12 cellular contexts compared by ENCODE assay signal in the genomic region with DNA sequence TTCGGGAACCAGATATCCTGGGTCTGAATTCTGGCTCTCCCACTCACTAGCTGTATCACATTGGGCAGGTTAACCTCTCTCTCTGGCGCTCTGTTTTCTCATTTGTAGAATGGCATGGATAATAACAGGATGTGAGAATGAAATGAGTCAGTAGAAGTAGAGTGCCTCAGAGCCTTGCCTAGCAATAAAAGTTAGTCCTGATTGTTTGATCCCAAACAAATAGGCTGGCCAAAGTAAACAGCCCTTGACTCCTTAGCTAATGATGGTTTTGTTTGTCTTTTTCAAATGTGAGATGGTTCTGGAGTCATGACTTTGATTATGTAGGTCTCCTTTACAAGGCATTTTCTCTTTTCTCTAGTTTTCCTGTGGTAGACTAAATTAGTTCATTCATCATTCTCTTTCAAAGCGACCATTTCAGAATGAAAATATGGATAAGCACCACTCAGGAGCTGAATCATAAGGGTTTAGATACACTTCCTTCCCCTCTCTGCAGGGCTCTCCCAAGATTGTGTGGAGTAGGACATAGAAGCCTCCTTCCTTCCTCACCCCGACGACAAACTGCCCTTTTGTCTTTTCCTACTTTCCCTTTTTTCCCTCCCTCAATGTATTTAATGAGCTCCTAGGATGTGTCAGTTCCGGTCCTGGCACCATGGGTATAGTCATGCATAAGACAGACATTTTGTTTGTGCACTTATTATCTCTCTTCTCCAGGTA. TPM values are rescaled to one million over a fixed set of nuclear protein-coding genes. Genes with fewer than 3 reads are reported as not detected.
DNase-seq lines count a peak whose midpoint lies in the region; ATAC-seq and TF ChIP-seq lines count a peak whose summit lies in the region.
"Had no signal": no experiment of that assay in that cellular context is flagged by ENCODE, and none has a peak within 500 bp of the region (broad histone marks: within the 10 kb centered on the region; RNA-seq: fewer than 3 reads in every experiment).

No MANE protein-coding gene starts in this region.

- peaks cover 0 to 60% of the 10 kb centered on the region in 2 donors for H3K36me3 ChIP-seq in left lung

- H3K36me3 Mint-ChIP-seq in activated T-helper 2 cell treated with anti-CD3 and anti-CD28 coated beads, Interferon-gamma antibody, Interleukin-2, Interleukin-4, amounts not matched to agents 10 μg/mL and 5 μg/mL and 100 μg/mL, durations not matched to agents 14 hours and 24 hours and 36 hours (ENCODE audit: low read depth): peaks cover 81% of the 10 kb centered on the region

- H3K27ac ChIP-seq in left lung: peak overlapping the region in 1 of 2 donors; percentile 72
- no peak overlapping the region for H3K27ac ChIP-seq in caudate nucleus (ENCODE audit: low read depth, low read length)

- H3K4me3 ChIP-seq in left lung: no peak overlapping the region

- DNase-seq in DMS153 (lab: John Stamatoyannopoulos, UW): peak; percentile 94
- peak; percentile 12 for DNase-seq in NCI-H2029 (lab: John Stamatoyannopoulos, UW)
- DNase-seq in activated T-helper 2 cell treated with anti-CD3 and anti-CD28 coated beads, Interferon-gamma antibody, Interleukin-2, Interleukin-4, amounts not matched to agents 10 μg/mL and 5 μg/mL and 100 μg/mL, durations not matched to agents 14 hours and 24 hours and 36 hours (ENCODE audit: low spot score): no peak
- DNase-seq in left lung: no peak
- no peak for DNase-seq in stimulated activated CD4-positive, alpha-beta T cell treated with anti-CD3 and anti-CD28 coated beads, Interleukin-15, amount 100 ng/mL, for 24 hours
- no peak for DNase-seq in omental fat pad (ENCODE audit: low spot score)
- no peak for DNase-seq in caudate nucleus (lab: John Stamatoyannopoulos, UW)
- DNase-seq in OCI-M2 (lab: John Stamatoyannopoulos, UW; ENCODE audit: unreplicated experiment): no peak
- DNase-seq: activated naive CD8-positive, alpha-beta T cell treated with anti-CD3 and anti-CD28 coated beads, Interleukin-2, amount 10 ng/mL, durations not matched to agents 7 days and 5 days; DMS79 treated with DMSO at 0.1 percent for 48 hours; H9; stimulated activated naive CD4-positive, alpha-beta T cell treated with Interleukin-2 at 50 U/mL for 16 hours had no signal

- H3K9me3 ChIP-seq in left lung: no peaks in the 10 kb centered on the region

- H3K4me1 ChIP-seq in left lung: peaks cover 0 to 27% of the 10 kb centered on the region in 2 donors

- ATAC-seq in left lung (peak; percentile 76), omental fat pad (ENCODE audit: low FRiP score) (no peak)

- H3K4me3 Mint-ChIP-seq in activated T-helper 2 cell treated with anti-CD3 and anti-CD28 coated beads, Interferon-gamma antibody, Interleukin-2, Interleukin-4, amounts not matched to agents 10 μg/mL and 5 μg/mL and 100 μg/mL, durations not matched to agents 14 hours and 24 hours and 36 hours (ENCODE audit: low read depth): no peak overlapping the region
- H3K4me3 Mint-ChIP-seq: activated naive CD8-positive, alpha-beta T cell treated with anti-CD3 and anti-CD28 coated beads, Interleukin-2, amount 10 ng/mL, durations not matched to agents 7 days and 5 days; H9 had no signal

- H3K9me3 Mint-ChIP-seq in activated T-helper 2 cell treated with anti-CD3 and anti-CD28 coated beads, Interferon-gamma antibody, Interleukin-2, Interleukin-4, amounts not matched to agents 10 μg/mL and 5 μg/mL and 100 μg/mL, durations not matched to agents 14 hours and 24 hours and 36 hours: no peaks in the 10 kb centered on the region
- H3K9me3 Mint-ChIP-seq: activated naive CD8-positive, alpha-beta T cell treated with anti-CD3 and anti-CD28 coated beads, Interleukin-2, amount 10 ng/mL, durations not matched to agents 7 days and 5 days; H9 had no signal

- TF ChIP-seq CTCF in left lung (IDR thresholded peaks at IDR 0.05) (no peak), omental fat pad (IDR thresholded peaks at IDR 0.05) (no peak)

- peak overlapping the region; percentile 39 for H3K27ac Mint-ChIP-seq in activated T-helper 2 cell treated with anti-CD3 and anti-CD28 coated beads, Interferon-gamma antibody, Interleukin-2, Interleukin-4, amounts not matched to agents 10 μg/mL and 5 μg/mL and 100 μg/mL, durations not matched to agents 14 hours and 24 hours and 36 hours
- H3K27ac Mint-ChIP-seq: activated naive CD8-positive, alpha-beta T cell treated with anti-CD3 and anti-CD28 coated beads, Interleukin-2, amount 10 ng/mL, durations not matched to agents 7 days and 5 days; H9 had no signal

- intact Hi-C loops in activated T-helper 2 cell treated with anti-CD3 and anti-CD28 coated beads, Interferon-gamma antibody, Interleukin-2, Interleukin-4, amounts not matched to agents 10 μg/mL and 5 μg/mL and 100 μg/mL, durations not matched to agents 14 hours and 24 hours and 36 hours (cut with micrococcal nuclease): loop anchor here (2.0 kb wide), 1 partner anchor 19 kb away; no protein-coding TSS in a partner anchor
- intact Hi-C loops in left lung (cut with DNase I): no loop called here

- peaks cover 50% of the 10 kb centered on the region for H3K4me1 Mint-ChIP-seq in activated T-helper 2 cell treated with anti-CD3 and anti-CD28 coated beads, Interferon-gamma antibody, Interleukin-2, Interleukin-4, amounts not matched to agents 10 μg/mL and 5 μg/mL and 100 μg/mL, durations not matched to agents 14 hours and 24 hours and 36 hours (ENCODE audit: low read depth)
- H3K4me1 Mint-ChIP-seq: H9 had no signal

- H3K27me3 ChIP-seq in left lung: no peaks in the 10 kb centered on the region

- H3K27me3 Mint-ChIP-seq in activated T-helper 2 cell treated with anti-CD3 and anti-CD28 coated beads, Interferon-gamma antibody, Interleukin-2, Interleukin-4, amounts not matched to agents 10 μg/mL and 5 μg/mL and 100 μg/mL, durations not matched to agents 14 hours and 24 hours and 36 hours (ENCODE audit: low read depth): no peaks in the 10 kb centered on the region
- H3K27me3 Mint-ChIP-seq: activated naive CD8-positive, alpha-beta T cell treated with anti-CD3 and anti-CD28 coated beads, Interleukin-2, amount 10 ng/mL, durations not matched to agents 7 days and 5 days had no signal

RNA-seq across cellular contexts. Expression of a gene that starts 23.1 kb away (rescaled TPM):
- 30.0 and 35.3 TPM in 2 replicates for total RNA-seq in activated T-helper 2 cell treated with anti-CD3 and anti-CD28 coated beads, Interferon-gamma antibody, Interleukin-2, Interleukin-4, amounts not matched to agents 10 μg/mL and 5 μg/mL and 100 μg/mL, durations not matched to agents 14 hours and 24 hours and 36 hours
- total RNA-seq in left lung: 10 to 100 TPM; 24.4 to 42.9 TPM
- total RNA-seq in omental fat pad: 100 to 1,000 TPM in 2 of 4 donors, 10 to 100 TPM in 2; 83.4 to 172 (median 113) TPM

Comparison
In these comparisons a context has a peak if more than half of its experiments do, and no peak if none do; other contexts are left out.
1. DNase-seq: peak in DMS153 (single experiment) and NCI-H2029 (single experiment); none in activated T-helper 2 cell treated with anti-CD3 and anti-CD28 coated beads, Interferon-gamma antibody, Interleukin-2, Interleukin-4, amounts not matched to agents 10 μg/mL and 5 μg/mL and 100 μg/mL, durations not matched to agents 14 hours and 24 hours and 36 hours (single experiment), left lung (0 of 2), stimulated activated CD4-positive, alpha-beta T cell treated with anti-CD3 and anti-CD28 coated beads, Interleukin-15, amount 100 ng/mL, for 24 hours (single experiment), omental fat pad (single experiment), caudate nucleus (0 of 61) and OCI-M2 (single experiment).